Comparison of ENCODE assay signal across 25 cellular contexts in the genomic region with DNA sequence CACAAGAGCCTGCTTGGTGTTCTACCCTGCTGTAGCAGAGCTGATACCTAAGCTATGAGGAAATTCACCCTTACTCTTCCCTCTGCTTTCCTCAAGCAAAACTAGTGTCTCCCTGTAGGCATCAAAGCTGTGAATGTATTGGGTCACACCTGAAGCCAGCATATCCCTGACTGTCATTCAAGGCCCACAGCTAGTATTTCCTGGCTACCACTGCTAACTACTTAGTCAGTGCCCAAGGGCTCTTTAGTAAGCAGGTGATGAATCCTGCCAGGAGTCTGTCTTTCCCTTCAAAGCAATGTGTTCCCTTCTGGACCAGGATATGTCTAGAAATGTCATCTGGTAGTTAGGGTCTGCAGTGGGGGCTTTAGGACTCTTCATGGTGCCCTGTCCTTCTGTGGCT.
A peak's percentile ranks its signal among the peaks of the same experiment; 100 is the strongest.
DNase-seq lines count a peak whose midpoint lies in the region; ATAC-seq, FAIRE-seq and TF ChIP-seq lines count a peak whose summit lies in the region.
"Had no signal": no experiment of that assay in that cellular context is flagged by ENCODE, and none has a peak within 500 bp of the region (broad histone marks: within the 10 kb centered on the region; RNA-seq: fewer than 3 reads in every experiment).

No MANE protein-coding gene starts in this region.

- peak; percentile 25 for DNase-seq in bronchial epithelial cell (ENCODE audit: low read depth)
- DNase-seq in epithelial cell of esophagus (ENCODE audit: low read depth), result peak; percentile 62
- peak; percentile 35 for DNase-seq in osteoblast (ENCODE audit: insufficient read length, low spot score, missing footprints)
- no peak for DNase-seq in posterior cingulate gyrus
- DNase-seq: 8988T; ACHN; BE2C; C1 segment of cervical spinal cord; CD4-positive, CD25-positive, alpha-beta regulatory T cell; CD8-positive, alpha-beta memory T cell; COR-L47; DMS 273 treated with DMSO at 0.1 percent for 48 hours; DMS153; DMS53; DMS79; DND-41; EL; GDM1 had no signal

- H3K27ac ChIP-seq in osteoblast (ENCODE audit: low read depth, low read length), result no peak overlapping the region
- H3K27ac ChIP-seq: BLaER1 had no signal

- H3K4me1 ChIP-seq in osteoblast (ENCODE audit: insufficient read depth, low read length), result no peaks in the 10 kb centered on the region
- H3K4me1 ChIP-seq: BE2C, BLaER1 had no signal

- H4K20me1 ChIP-seq in osteoblast (ENCODE audit: insufficient read depth, low read length), result no peaks in the 10 kb centered on the region

- FAIRE-seq in bronchial epithelial cell (lab: Jason Lieb, UNC), result no peak
- FAIRE-seq: A204.1, GM12878, GM12892, GM19239 had no signal

- H2AFZ ChIP-seq in osteoblast (ENCODE audit: low read length), result no peak overlapping the region

- H3K27me3 ChIP-seq in bronchial epithelial cell (ENCODE audit: control insufficient read depth, insufficient read depth, low read length) (no peaks in the 10 kb centered on the region), osteoblast (ENCODE audit: insufficient read depth, low read length) (no peaks in the 10 kb centered on the region)
- H3K27me3 ChIP-seq: BE2C had no signal

- H3K9me3 ChIP-seq in osteoblast (ENCODE audit: low read depth, low read length), result no peaks in the 10 kb centered on the region
- H3K9me3 ChIP-seq: BE2C, BLaER1 had no signal

- ATAC-seq in HG02840 (IDR thresholded peaks at IDR 0.05; ENCODE audit: low FRiP score, unreplicated experiment), result no peak
- ATAC-seq in HG03025 (IDR thresholded peaks at IDR 0.05; ENCODE audit: low FRiP score, unreplicated experiment), result no peak
- ATAC-seq: GM12878 had no signal

- intact Hi-C loops in posterior cingulate gyrus (cut with DNase I), result no loop called here

- no peaks in the 10 kb centered on the region for H3K79me2 ChIP-seq in osteoblast (ENCODE audit: insufficient read depth, low read length)

- H3K36me3 ChIP-seq in bronchial epithelial cell (ENCODE audit: control insufficient read depth, insufficient read depth, low read length), result no peaks in the 10 kb centered on the region
- H3K36me3 ChIP-seq in osteoblast (ENCODE audit: insufficient read depth, low read length), result no peaks in the 10 kb centered on the region
- H3K36me3 ChIP-seq: BE2C, BLaER1 had no signal

- no peak overlapping the region for H3K4me2 ChIP-seq in osteoblast (ENCODE audit: insufficient read depth, low read length)
- H3K4me2 ChIP-seq: BLaER1 had no signal

- H3K4me3 ChIP-seq in bronchial epithelial cell (ENCODE audit: low read depth, low read length) (no peak overlapping the region), epithelial cell of esophagus (ENCODE audit: low read length) (no peak overlapping the region), osteoblast (ENCODE audit: insufficient read depth, low read length) (no peak overlapping the region)
- H3K4me3 ChIP-seq: BLaER1, GM12878 had no signal

- TF ChIP-seq CTCF in bronchial epithelial cell (IDR thresholded peaks at IDR 0.05; ENCODE audit: insufficient read depth, low read length, severe bottlenecking) (no peak), epithelial cell of esophagus (IDR thresholded peaks at IDR 0.05; ENCODE audit: insufficient read depth, low read depth, low read length, missing control alignments) (no peak), osteoblast (IDR thresholded peaks at IDR 0.05; ENCODE audit: extremely low read depth, low read depth, low read length) (no peak)

Comparison
In these comparisons a context has a peak if more than half of its experiments do, and no peak if none do; other contexts are left out.
1. DNase-seq: peak in bronchial epithelial cell (single experiment), epithelial cell of esophagus (single experiment) and osteoblast (single experiment); none in posterior cingulate gyrus (0 of 10).